Comparison of ENCODE assay signal across 21 cellular contexts in genomic region chr3:72242326-72242725, GRCh38.
"Had no signal": no experiment of that assay in that cellular context is flagged by ENCODE, and none has a peak within 500 bp of the region (broad histone marks: within the 10 kb centered on the region; RNA-seq: fewer than 3 reads in every experiment).

No MANE protein-coding gene starts in this region.

- ATAC-seq: left ventricle myocardium superior, mucosa of descending colon had no signal

- H3K27ac ChIP-seq: cardiac muscle cell, hepatocyte, tibial nerve had no signal

- DNase-seq: activated B cell treated with CpG ODN at 0.5 μM for 24 hours; activated CD4-positive, alpha-beta T cell treated with anti-CD3 and anti-CD28 coated beads for 36 hours; activated CD4-positive, alpha-beta T cell treated with anti-CD3 and anti-CD28 coated beads, Interleukin-2, amount 50 U/mL, for 4 hours; activated naive CD4-positive, alpha-beta T cell treated with Interleukin-2 at 50 U/mL for 16 hours; activated naive CD8-positive, alpha-beta T cell treated with anti-CD3 and anti-CD28 coated beads, Interleukin-2, amount 10 ng/mL, durations not matched to agents 7 days and 5 days; activated T-cell treated with anti-CD3 and anti-CD28 coated beads, Interleukin-2, amount 50 U/mL, for 48 hours; effector CD8-positive, alpha-beta T cell; erythroblast; foreskin fibroblast; kidney glomerular epithelial cell; left ventricle myocardium superior; mammary epithelial cell; mucosa of descending colon; occipital lobe; retina; stimulated activated CD4-positive, alpha-beta T cell treated with anti-CD3 and anti-CD28 coated beads, Interleukin-2, amount 100 ng/mL, for 48 hours; stimulated activated CD8-positive, alpha-beta memory T cell treated with anti-CD3 and anti-CD28 coated beads, Interleukin-4, amount 100 ng/mL, for 48 hours; stimulated activated naive B cell treated with anti-CD40 and anti-IgM and Interleukin-4, amounts not matched to agents 10 μg/mL and 1 μg/mL and 100 μg/mL, for 72 hours had no signal
